ENCODE assay signal across 15 cellular contexts in genomic region chr19:45511074-45511473, GRCh38. TPM values are rescaled to one million over a fixed set of nuclear protein-coding genes. Genes with fewer than 3 reads are reported as not detected.
DNase-seq lines count a peak whose midpoint lies in the region; ATAC-seq and TF ChIP-seq lines count a peak whose summit lies in the region.
"Had no signal": no experiment of that assay in that cellular context is flagged by ENCODE, and none has a peak within 500 bp of the region (broad histone marks: within the 10 kb centered on the region; RNA-seq: fewer than 3 reads in every experiment).

No MANE protein-coding gene starts in this region.

- CTCF ChIA-PET in activated CD4-positive, alpha-beta T cell treated with anti-CD3 and anti-CD28 coated beads for 36 hours (lab: Charles Lee): interaction anchor here (0.7 to 1.5 kb wide), 3 partner anchors 26 to 885 kb away, joined by 4 to 6 read pairs (median 5); no protein-coding TSS in a partner anchor

- no peak for ATAC-seq in activated CD4-positive, alpha-beta T cell treated with anti-CD3 and anti-CD28 coated beads for 36 hours

- H3K9me2 ChIP-seq in OCI-LY1 (ENCODE audit: low read depth, low read length): no peaks in the 10 kb centered on the region

- peak overlapping the region; percentile 23 for H3K27ac Mint-ChIP-seq in activated CD4-positive, alpha-beta T cell treated with anti-CD3 and anti-CD28 coated beads for 36 hours
- H3K27ac Mint-ChIP-seq in dendritic cell treated with granulocyte-macrophage colony-stimulating factor and Interleukin-4, amounts not matched to agents 40 ng/mL and 50 ng/mL, for 4 days: peak overlapping the region; percentile 94

- TF ChIP-seq POLR2A in tibial nerve (IDR thresholded peaks at IDR 0.05): no peak

- H3K27ac ChIP-seq in OCI-LY1 (ENCODE audit: low read depth, low read length, poor library complexity, severe bottlenecking): peak overlapping the region; percentile 86
- H3K27ac ChIP-seq in rectal smooth muscle tissue (ENCODE audit: low read depth, low read length): peak overlapping the region; percentile 16
- no peak overlapping the region for H3K27ac ChIP-seq in tibial nerve
- H3K27ac ChIP-seq: thyroid gland had no signal

- no peak for DNase-seq in activated CD4-positive, alpha-beta T cell treated with anti-CD3 and anti-CD28 coated beads for 36 hours
- no peak for DNase-seq in activated CD4-positive, alpha-beta T cell treated with anti-CD3 and anti-CD28 coated beads for 1 hour
- no peak for DNase-seq in NCI-H748 treated with DMSO at 0.1 percent for 48 hours (lab: John Stamatoyannopoulos, UW)
- DNase-seq in medulla oblongata (ENCODE audit: extremely low spot score): no peak
- no peak for DNase-seq in tibial nerve (ENCODE audit: low spot score in 2 of 2)
- DNase-seq: KBM-7, NCI-H510A, T1000, thyroid gland had no signal

- H3K9me3 Mint-ChIP-seq in activated CD4-positive, alpha-beta T cell treated with anti-CD3 and anti-CD28 coated beads for 36 hours (ENCODE audit: low read depth): no peaks in the 10 kb centered on the region
- H3K9me3 Mint-ChIP-seq in dendritic cell treated with granulocyte-macrophage colony-stimulating factor and Interleukin-4, amounts not matched to agents 40 ng/mL and 50 ng/mL, for 4 days: no peaks in the 10 kb centered on the region
- H3K9me3 Mint-ChIP-seq: brain had no signal

- H3F3A ChIP-seq in OCI-LY1 (ENCODE audit: insufficient read depth, low read length): no peaks in the 10 kb centered on the region

- intact Hi-C loops in activated CD4-positive, alpha-beta T cell treated with anti-CD3 and anti-CD28 coated beads for 36 hours (cut with DNase I, micrococcal nuclease): no loop called here
- intact Hi-C loops in dendritic cell treated with granulocyte-macrophage colony-stimulating factor and Interleukin-4, amounts not matched to agents 40 ng/mL and 50 ng/mL, for 4 days (cut with micrococcal nuclease): no loop called here

- H3K36me3 ChIP-seq in OCI-LY1 (ENCODE audit: insufficient read depth, low read length): peaks cover 5% of the 10 kb centered on the region; the same call in 1 of the 2 replicates
- H3K36me3 ChIP-seq in rectal smooth muscle tissue (ENCODE audit: control insufficient read depth, insufficient read depth, low read length): no peaks in the 10 kb centered on the region
- H3K36me3 ChIP-seq in tibial nerve: peaks cover 0 to 5% (median 0%) of the 10 kb centered on the region in 3 donors
- H3K36me3 ChIP-seq: thyroid gland had no signal

- POLR2A ChIA-PET in activated CD4-positive, alpha-beta T cell treated with anti-CD3 and anti-CD28 coated beads for 36 hours (lab: Charles Lee): interaction anchor here (0.7 kb wide), 1 partner anchor 131 kb away, joined by 4 read pairs; no protein-coding TSS in a partner anchor

- TF ChIP-seq CTCF in OCI-LY1 (IDR thresholded peaks at IDR 0.05; ENCODE audit: low read length) (no peak), tibial nerve (IDR thresholded peaks at IDR 0.05) (no peak)

- H3K27me3 ChIP-seq in OCI-LY1 (ENCODE audit: insufficient read depth, low read length) (no peaks in the 10 kb centered on the region), rectal smooth muscle tissue (ENCODE audit: control insufficient read depth, insufficient read depth, low read length) (no peaks in the 10 kb centered on the region), tibial nerve (no peaks in the 10 kb centered on the region)
- H3K27me3 ChIP-seq: thyroid gland had no signal

- WGBS in tibial nerve, 2 donors: 91 to 94% methylated on average over 5 of the region's 5 CpGs

- no peak for TF ChIP-seq EP300 in tibial nerve (IDR thresholded peaks at IDR 0.05)

- peaks cover 24% of the 10 kb centered on the region for H3K36me3 Mint-ChIP-seq in activated CD4-positive, alpha-beta T cell treated with anti-CD3 and anti-CD28 coated beads for 36 hours (ENCODE audit: low read depth)
- H3K36me3 Mint-ChIP-seq in dendritic cell treated with granulocyte-macrophage colony-stimulating factor and Interleukin-4, amounts not matched to agents 40 ng/mL and 50 ng/mL, for 4 days (ENCODE audit: low read depth): peaks cover 87% of the 10 kb centered on the region
- H3K36me3 Mint-ChIP-seq: brain had no signal

- H3K4me1 Mint-ChIP-seq in activated CD4-positive, alpha-beta T cell treated with anti-CD3 and anti-CD28 coated beads for 36 hours: peaks cover 62% of the 10 kb centered on the region
- H3K4me1 Mint-ChIP-seq in dendritic cell treated with granulocyte-macrophage colony-stimulating factor and Interleukin-4, amounts not matched to agents 40 ng/mL and 50 ng/mL, for 4 days (ENCODE audit: low read depth): peaks cover 68% of the 10 kb centered on the region

- H3K4me1 ChIP-seq in OCI-LY1 (ENCODE audit: insufficient read depth, low read length, severe bottlenecking) (peaks cover 67% of the 10 kb centered on the region), rectal smooth muscle tissue (ENCODE audit: control insufficient read depth, insufficient read depth, low read length) (peaks cover 15% of the 10 kb centered on the region), tibial nerve (peaks cover 0 to 72% (median 37%) of the 10 kb centered on the region in 4 donors)

- no peaks in the 10 kb centered on the region for H4K20me1 ChIP-seq in OCI-LY1 (ENCODE audit: insufficient read depth, low read length)

- H2AFZ ChIP-seq in OCI-LY1 (ENCODE audit: low read length): no peak overlapping the region

- H3K4me3 ChIP-seq in OCI-LY1 (ENCODE audit: low read depth, low read length, poor library complexity, severe bottlenecking): no peak overlapping the region
- no peak overlapping the region for H3K4me3 ChIP-seq in rectal smooth muscle tissue (ENCODE audit: low read length)
- H3K4me3 ChIP-seq in tibial nerve: no peak overlapping the region
- H3K4me3 ChIP-seq: thyroid gland had no signal

- 0 out of 2 replicates have a peak, but pooled peaks cover 7% of the 10 kb centered on the region for H3K79me2 ChIP-seq in OCI-LY1 (ENCODE audit: insufficient read depth, low read length)

- H3K4me2 ChIP-seq in OCI-LY1 (ENCODE audit: low read length): no peak overlapping the region

- H3K9me3 ChIP-seq in OCI-LY1 (ENCODE audit: low read length): no peaks in the 10 kb centered on the region
- H3K9me3 ChIP-seq in tibial nerve: no peaks in the 10 kb centered on the region
- H3K9me3 ChIP-seq: thyroid gland had no signal

- H3K27me3 Mint-ChIP-seq in activated CD4-positive, alpha-beta T cell treated with anti-CD3 and anti-CD28 coated beads for 36 hours: no peaks in the 10 kb centered on the region
- H3K27me3 Mint-ChIP-seq in dendritic cell treated with granulocyte-macrophage colony-stimulating factor and Interleukin-4, amounts not matched to agents 40 ng/mL and 50 ng/mL, for 4 days: no peaks in the 10 kb centered on the region

- peak overlapping the region; percentile 28 for H3K4me3 Mint-ChIP-seq in activated CD4-positive, alpha-beta T cell treated with anti-CD3 and anti-CD28 coated beads for 36 hours
- H3K4me3 Mint-ChIP-seq in dendritic cell treated with granulocyte-macrophage colony-stimulating factor and Interleukin-4, amounts not matched to agents 40 ng/mL and 50 ng/mL, for 4 days: peak overlapping the region; percentile 99

- H3K9ac ChIP-seq in OCI-LY1 (ENCODE audit: low read length) (no peak overlapping the region), rectal smooth muscle tissue (ENCODE audit: low read length) (no peak overlapping the region)

RNA-seq across cellular contexts. Expression of gene VASP, which starts 3.8 kb away (rescaled TPM):
- 100 to 1,000 TPM; 152 to 153 TPM for total RNA-seq in activated CD4-positive, alpha-beta T cell treated with anti-CD3 and anti-CD28 coated beads for 36 hours
- 10 to 100 TPM; 39.1 to 74.4 (median 59.2) TPM for total RNA-seq in tibial nerve

RNA-seq across cellular contexts. Expression of gene PPM1N, which starts 12.8 kb away (rescaled TPM):
- total RNA-seq in activated CD4-positive, alpha-beta T cell treated with anti-CD3 and anti-CD28 coated beads for 36 hours: 1 to 10 TPM; 2.8 to 3.1 TPM
- 1 to 10 TPM in 1 of 4 donors, under 1 TPM in 2, not detected in 1; 0.39 to 5.0 (median 0.60) TPM for total RNA-seq in tibial nerve
- total RNA-seq: kidney epithelial cell had no signal

RNA-seq across cellular contexts. Expression of gene RTN2, which starts 14.2 kb away (rescaled TPM):
- 1 to 10 TPM; 2.0 to 3.2 TPM for total RNA-seq in activated CD4-positive, alpha-beta T cell treated with anti-CD3 and anti-CD28 coated beads for 36 hours
- total RNA-seq in tibial nerve: 1 to 10 TPM; 1.5 to 5.9 (median 3.5) TPM

RNA-seq across cellular contexts. Expression of gene FOSB, which starts 43.3 kb away (rescaled TPM):
- 1 to 10 TPM; 7.3 to 7.7 TPM for total RNA-seq in activated CD4-positive, alpha-beta T cell treated with anti-CD3 and anti-CD28 coated beads for 36 hours
- total RNA-seq in tibial nerve: 1 to 10 TPM in 2 of 4 donors, under 1 TPM in 2; 0.60 to 4.9 (median 1.8) TPM
- total RNA-seq: A172 had no signal

Comparison
In these comparisons a context has a peak if more than half of its experiments do, and no peak if none do; other contexts are left out.
1. H3K27ac ChIP-seq: peak in OCI-LY1 (single experiment) and rectal smooth muscle tissue (single experiment); none in tibial nerve (0 of 4).